In genomic region chr5:172311026-172311425, GRCh38 we compare ENCODE assay signal across 24 cellular contexts.
"Had no signal": no experiment of that assay in that cellular context is flagged by ENCODE, and none has a peak within 500 bp of the region (broad histone marks: within the 10 kb centered on the region; RNA-seq: fewer than 3 reads in every experiment).

No MANE protein-coding gene starts in this region.

- ATAC-seq: effector memory CD8-positive, alpha-beta T cell; esophagus mucosa; foreskin keratinocyte; gastroesophageal sphincter had no signal

- H3K9me3 Mint-ChIP-seq: dendritic cell treated with granulocyte-macrophage colony-stimulating factor and Interleukin-4, amounts not matched to agents 40 ng/mL and 50 ng/mL, for 4 days; effector memory CD8-positive, alpha-beta T cell had no signal

- DNase-seq: colonic mucosa; cortex of kidney; dermis blood vessel endothelial cell; dorsolateral prefrontal cortex; effector CD4-positive, alpha-beta T cell; effector CD8-positive, alpha-beta T cell; effector memory CD4-positive, alpha-beta T cell; effector memory CD8-positive, alpha-beta T cell; erythroblast; esophagus squamous epithelium; foreskin fibroblast; foreskin keratinocyte; foreskin melanocyte; glutamatergic neuron; head of caudate nucleus; heart left ventricle; heart right ventricle had no signal

- H3K9me3 ChIP-seq: colonic mucosa, esophagus muscularis mucosa, esophagus squamous epithelium, gastrocnemius medialis had no signal

- H3K4me3 ChIP-seq: colonic mucosa, coronary artery, dorsolateral prefrontal cortex, esophagus muscularis mucosa, esophagus squamous epithelium, gastrocnemius medialis, gastroesophageal sphincter, heart left ventricle, heart right ventricle had no signal

- H3K27ac ChIP-seq: colonic mucosa, coronary artery, dorsolateral prefrontal cortex, epithelial cell of prostate, esophagus muscularis mucosa, esophagus squamous epithelium, foreskin keratinocyte, gastroesophageal sphincter, heart left ventricle, heart right ventricle had no signal

- H3K4me1 ChIP-seq: colonic mucosa, esophagus muscularis mucosa, gastrocnemius medialis, gastroesophageal sphincter, heart left ventricle, heart right ventricle had no signal

- H3K36me3 ChIP-seq: colonic mucosa, esophagus muscularis mucosa, esophagus squamous epithelium, gastrocnemius medialis, gastroesophageal sphincter, heart left ventricle, heart right ventricle had no signal

- H3K27me3 Mint-ChIP-seq: dendritic cell treated with granulocyte-macrophage colony-stimulating factor and Interleukin-4, amounts not matched to agents 40 ng/mL and 50 ng/mL, for 4 days had no signal

- H3K4me3 Mint-ChIP-seq: dendritic cell treated with granulocyte-macrophage colony-stimulating factor and Interleukin-4, amounts not matched to agents 40 ng/mL and 50 ng/mL, for 4 days; effector memory CD8-positive, alpha-beta T cell had no signal

- H3K27me3 ChIP-seq: colonic mucosa, dorsolateral prefrontal cortex, esophagus muscularis mucosa, esophagus squamous epithelium, foreskin keratinocyte, gastrocnemius medialis, gastroesophageal sphincter, heart left ventricle, heart right ventricle had no signal

- H3K27ac Mint-ChIP-seq: dendritic cell treated with granulocyte-macrophage colony-stimulating factor and Interleukin-4, amounts not matched to agents 40 ng/mL and 50 ng/mL, for 4 days; effector memory CD8-positive, alpha-beta T cell had no signal
